In genomic region chr5:53963958-53964357, GRCh38 we compare ENCODE assay signal across 15 cellular contexts.
DNase-seq lines count a peak whose midpoint lies in the region; ATAC-seq and TF ChIP-seq lines count a peak whose summit lies in the region.
"Had no signal": no experiment of that assay in that cellular context is flagged by ENCODE, and none has a peak within 500 bp of the region (broad histone marks: within the 10 kb centered on the region; RNA-seq: fewer than 3 reads in every experiment).

No MANE protein-coding gene starts in this region.

- no peaks in the 10 kb centered on the region for H3K4me1 ChIP-seq in endodermal cell (ENCODE audit: control insufficient read depth, insufficient read depth, low read length)
- peaks cover 0 to 2% (median 0%) of the 10 kb centered on the region in 4 donors for H3K4me1 ChIP-seq in liver (ENCODE audit: control insufficient read depth in 4 of 4, insufficient read depth in 4 of 4, low read length in 3 of 4)
- H3K4me1 ChIP-seq in heart left ventricle: peaks cover 0 to 9% (median 0%) of the 10 kb centered on the region in 12 donors

- H3K4me3 Mint-ChIP-seq in endodermal cell: no peak overlapping the region
- H3K4me3 Mint-ChIP-seq: CD4-positive, alpha-beta memory T cell had no signal

- H3K9me3 ChIP-seq in endodermal cell (ENCODE audit: control insufficient read depth, low read length): no peaks in the 10 kb centered on the region
- no peaks in the 10 kb centered on the region for H3K9me3 ChIP-seq in liver (ENCODE audit: control insufficient read depth in 4 of 4, low read length in 3 of 4)
- peaks cover 0 to 7% (median 0%) of the 10 kb centered on the region in 12 donors for H3K9me3 ChIP-seq in heart left ventricle

- DNase-seq in LNCaP clone FGC (ENCODE audit: low read depth): no peak
- no peak for DNase-seq in endodermal cell
- no peak for DNase-seq in Right ventricle myocardium inferior (ENCODE audit: missing footprints)
- no peak for DNase-seq in heart left ventricle
- DNase-seq: Calu3; CD4-positive, alpha-beta memory T cell; DMS53; NCI-H1105; NCI-H1694 treated with DMSO at 0.1 percent for 48 hours; NCI-H748 treated with DMSO at 0.1 percent for 48 hours; SHP77 treated with DMSO at 0.1 percent for 48 hours had no signal

- no peaks in the 10 kb centered on the region for H3K36me3 ChIP-seq in endodermal cell (ENCODE audit: control insufficient read depth, insufficient read depth, low read length)
- peaks cover 0 to 2% (median 0%) of the 10 kb centered on the region in 4 donors for H3K36me3 ChIP-seq in liver (ENCODE audit: control insufficient read depth in 4 of 4, insufficient read depth in 3 of 4, low read depth in 1 of 4, low read length in 3 of 4)
- peaks cover 0 to 4% (median 0%) of the 10 kb centered on the region in 9 donors for H3K36me3 ChIP-seq in heart left ventricle

- 96 to 100% methylated on average over 1 of the region's 1 CpG for WGBS in endodermal cell (ENCODE audit: insufficient coverage in 1 of 2, insufficient read length in 1 of 2), 2 experiments
- 88% methylated on average over 1 of the region's 1 CpG for WGBS in liver
- 80 to 84% (median 83%) methylated on average over 1 of the region's 1 CpG for WGBS in heart left ventricle, 4 donors

- H3K4me1 Mint-ChIP-seq in endodermal cell: peaks cover 17% of the 10 kb centered on the region
- H3K4me1 Mint-ChIP-seq: CD4-positive, alpha-beta memory T cell had no signal

- peak; percentile 68 for TF ChIP-seq RAD21 in liver (IDR thresholded peaks at IDR 0.05)

- no peak overlapping the region for H3K27ac Mint-ChIP-seq in endodermal cell
- H3K27ac Mint-ChIP-seq: CD4-positive, alpha-beta memory T cell had no signal

- intact Hi-C loops in Right ventricle myocardium inferior (cut with DNase I): no loop called here
- intact Hi-C loops in heart left ventricle (cut with DNase I): no loop called here

- H3K4me3 ChIP-seq in LNCaP clone FGC (ENCODE audit: low read depth, low read length) (no peak overlapping the region), endodermal cell (ENCODE audit: low read length) (no peak overlapping the region), liver (ENCODE audit: low read depth in 1 of 3, low read length in 3 of 3) (no peak overlapping the region), heart left ventricle (no peak overlapping the region)

- TF ChIP-seq POLR2A in heart left ventricle (IDR thresholded peaks at IDR 0.05): no peak

- H3K27me3 Mint-ChIP-seq in endodermal cell (ENCODE audit: insufficient read depth): no peaks in the 10 kb centered on the region
- H3K27me3 Mint-ChIP-seq: CD4-positive, alpha-beta memory T cell had no signal

- H3K27ac ChIP-seq in C4-2B (no peak overlapping the region), endodermal cell (ENCODE audit: low read depth, low read length) (no peak overlapping the region), liver (ENCODE audit: low read depth in 1 of 2, low read length in 2 of 2) (no peak overlapping the region), heart left ventricle (no peak overlapping the region)

- no peaks in the 10 kb centered on the region for H3K27me3 ChIP-seq in endodermal cell (ENCODE audit: control insufficient read depth, insufficient read depth, low read length, poor library complexity, severe bottlenecking)
- no peaks in the 10 kb centered on the region for H3K27me3 ChIP-seq in liver (ENCODE audit: control insufficient read depth in 4 of 4, insufficient read depth in 4 of 4, low read length in 3 of 4)
- H3K27me3 ChIP-seq in heart left ventricle: no peaks in the 10 kb centered on the region

- ATAC-seq in Right ventricle myocardium inferior (no peak), GM18870 (IDR thresholded peaks at IDR 0.05; ENCODE audit: unreplicated experiment) (no peak), heart left ventricle (no peak)
- ATAC-seq: HCT116 had no signal

- H3K9ac ChIP-seq in endodermal cell (ENCODE audit: extremely low read depth, low read length, poor library complexity, severe bottlenecking) (no peak overlapping the region), liver (ENCODE audit: low read depth in 1 of 2, low read length in 2 of 2) (no peak overlapping the region)

- no peaks in the 10 kb centered on the region for H3K9me3 Mint-ChIP-seq in endodermal cell

- TF ChIP-seq CTCF in C4-2B (conservative IDR thresholded peaks at IDR 0.05): peak; percentile 13
- peak; percentile 30; the same call in 1 of the 2 replicates for TF ChIP-seq CTCF in LNCaP clone FGC (IDR thresholded peaks at IDR 0.05; ENCODE audit: control insufficient read depth, extremely low read depth, insufficient read depth)
- peak; percentile 38 for TF ChIP-seq CTCF in endodermal cell (conservative IDR thresholded peaks at IDR 0.05)
- peak; percentile 29 for TF ChIP-seq CTCF in liver (IDR thresholded peaks at IDR 0.05; ENCODE audit: low read depth, low read length, missing input control)
- TF ChIP-seq CTCF in heart left ventricle (IDR thresholded peaks at IDR 0.05): no peak

- no peaks in the 10 kb centered on the region for H3K36me3 Mint-ChIP-seq in endodermal cell (ENCODE audit: low read depth)

TF ChIP-seq in liver, 16 proteins besides CTCF, POLR2A, EP300 and RAD21:
- no peak for TF ChIP-seq NR2F2 (IDR thresholded peaks at IDR 0.05)
- TF ChIP-seq JUND (IDR thresholded peaks at IDR 0.05): no peak

Comparison
In these comparisons a context has a peak if more than half of its experiments do, and no peak if none do; other contexts are left out.
1. CTCF ChIP-seq: peak in C4-2B (single experiment), LNCaP clone FGC (single experiment), endodermal cell (single experiment) and liver (single experiment); none in heart left ventricle (0 of 12).